Comparison of ENCODE assay signal across 8 cellular contexts in genomic region chr17:7673239-7673638, GRCh38. TPM values are rescaled to one million over a fixed set of nuclear protein-coding genes. Genes with fewer than 3 reads are reported as not detected.
DNase-seq lines count a peak whose midpoint lies in the region; ATAC-seq and TF ChIP-seq lines count a peak whose summit lies in the region.

No MANE protein-coding gene starts in this region.

- H3K9me3 ChIP-seq in T-helper 17 cell (ENCODE audit: control insufficient read depth, low read length, poor library complexity, severe bottlenecking), result peaks cover 9% of the 10 kb centered on the region

- peak; percentile 14 for DNase-seq in D341Med (ENCODE audit: low spot score)
- DNase-seq in KBM-7, result peak; percentile 71
- peak; percentile 38 for DNase-seq in activated T-cell treated with anti-CD3 and anti-CD28 coated beads, Interleukin-2, amount 50 U/mL, for 1 hour
- no peak for DNase-seq in mesothelial cell of epicardium (ENCODE audit: low spot score in 2 of 2, unreplicated experiment in 2 of 2)
- DNase-seq in kidney tubule cell (ENCODE audit: low spot score), result no peak
- DNase-seq in OCI-M2 (lab: John Stamatoyannopoulos, UW; ENCODE audit: unreplicated experiment), result no peak
- no peak for DNase-seq in SW480 (ENCODE audit: low spot score)
- DNase-seq in T-helper 17 cell, result no peak

- in situ Hi-C loops in KBM-7 (cut with MboI; ENCODE audit: low pct_unique_long_range_greater_than_20kb, low sequenced_read_pairs), result no loop called here

- no peaks in the 10 kb centered on the region for H3K27me3 Mint-ChIP-seq in mesothelial cell of epicardium (ENCODE audit: low read depth)
- no peaks in the 10 kb centered on the region for H3K27me3 Mint-ChIP-seq in T-helper 17 cell

- ATAC-seq in T-helper 17 cell, result no peak

- H3K36me3 Mint-ChIP-seq in mesothelial cell of epicardium (peaks cover 39% of the 10 kb centered on the region), T-helper 17 cell (ENCODE audit: low read depth) (peaks cover 11% of the 10 kb centered on the region)

- peaks cover 9% of the 10 kb centered on the region for H3K9me3 Mint-ChIP-seq in mesothelial cell of epicardium

- no peak overlapping the region for H3K27ac Mint-ChIP-seq in mesothelial cell of epicardium
- no peak overlapping the region for H3K27ac Mint-ChIP-seq in T-helper 17 cell

- peak; percentile 22 for TF ChIP-seq CTCF in mesothelial cell of epicardium (IDR thresholded peaks at IDR 0.05; ENCODE audit: unreplicated experiment)

- no peaks in the 10 kb centered on the region for H3K4me1 Mint-ChIP-seq in mesothelial cell of epicardium
- H3K4me1 Mint-ChIP-seq in T-helper 17 cell, result peaks cover 8% of the 10 kb centered on the region

- H3K4me3 Mint-ChIP-seq in mesothelial cell of epicardium (no peak overlapping the region), T-helper 17 cell (no peak overlapping the region)

RNA-seq across cellular contexts. Expression of gene TP53, which starts 14.1 kb away (rescaled TPM):
- total RNA-seq in mesothelial cell of epicardium, result 98.8 to 105 TPM (median 101 TPM) in 3 replicates
- 10 to 100 TPM; 61.2 to 66.2 TPM for total RNA-seq in T-helper 17 cell

RNA-seq across cellular contexts. Expression of gene WRAP53, which starts 15.0 kb away (rescaled TPM):
- total RNA-seq in mesothelial cell of epicardium (12.3 to 13.6 TPM (median 13.1 TPM) in 3 replicates), T-helper 17 cell (1 to 10 TPM; 6.6 TPM)

RNA-seq across cellular contexts. Expression of gene ATP1B2, which starts 22.5 kb away (rescaled TPM):
- total RNA-seq in mesothelial cell of epicardium (9.6 to 10.5 TPM (median 10.2 TPM) in 3 replicates), T-helper 17 cell (under 1 TPM in 1 of 2 donors, not detected in 1; 0.15 TPM)

RNA-seq across cellular contexts. Expression of gene EFNB3, which starts 31.8 kb away (rescaled TPM):
- total RNA-seq in mesothelial cell of epicardium (27.3 to 28.2 TPM (median 28.1 TPM) in 3 replicates), T-helper 17 cell (not detected)

RNA-seq across cellular contexts. Expression of gene SHBG, which starts 43.3 kb away (rescaled TPM):
- total RNA-seq in mesothelial cell of epicardium, result 0.60 to 0.84 TPM (median 0.82 TPM) in 3 replicates
- total RNA-seq in T-helper 17 cell, result under 1 TPM in 1 of 2 donors, not detected in 1; 0.40 TPM

Comparison
In these comparisons a context has a peak if more than half of its experiments do, and no peak if none do; other contexts are left out.
1. DNase-seq: peak in D341Med (single experiment), KBM-7 (single experiment) and activated T-cell treated with anti-CD3 and anti-CD28 coated beads, Interleukin-2, amount 50 U/mL, for 1 hour (single experiment); none in mesothelial cell of epicardium (0 of 2), kidney tubule cell (single experiment), OCI-M2 (single experiment), SW480 (single experiment) and T-helper 17 cell (0 of 3).